ENCODE assay signal across 8 cellular contexts in the genomic region with DNA sequence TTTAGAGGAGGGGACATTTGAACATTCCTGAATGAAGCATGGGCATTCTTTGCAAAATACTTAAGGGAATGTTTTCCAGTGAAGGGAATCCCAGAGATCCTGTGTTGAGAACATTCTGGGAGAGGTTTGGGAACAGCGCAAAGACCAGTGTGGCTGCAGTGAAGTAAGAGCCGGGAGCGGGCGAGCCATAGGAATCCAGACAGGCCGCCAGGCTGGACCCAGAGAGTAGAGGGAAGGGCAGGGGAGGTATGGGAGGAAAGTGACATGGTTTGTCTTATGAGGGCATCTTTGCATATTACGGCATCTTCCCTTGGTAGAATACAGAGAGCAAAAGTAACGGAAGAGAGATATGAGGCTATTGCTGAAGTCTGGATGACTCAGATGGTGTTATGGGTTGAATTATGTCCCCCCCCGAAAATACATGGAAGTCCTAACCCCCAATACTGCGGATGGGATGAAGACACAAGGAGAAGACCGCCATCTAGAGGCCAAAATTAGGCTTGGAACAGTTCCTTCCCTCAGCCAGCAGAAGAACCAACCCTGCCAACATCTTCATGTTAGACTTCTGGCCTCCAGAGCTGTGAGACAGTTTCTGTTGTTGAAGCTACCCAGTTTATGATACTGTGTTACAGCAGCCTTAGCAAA.
DNase-seq lines count a peak whose midpoint lies in the region; ATAC-seq and FAIRE-seq lines count a peak whose summit lies in the region.

No MANE protein-coding gene starts in this region.

- H3K4me1 ChIP-seq in HUES48 (ENCODE audit: control insufficient read depth, insufficient read depth, low read length): peaks cover 38% of the 10 kb centered on the region
- peaks cover 19% of the 10 kb centered on the region for H3K4me1 ChIP-seq in SJCRH30

- H3K4me1 Mint-ChIP-seq in activated T-helper 17 cell treated with anti-CD3 and anti-CD28 coated beads, Interleukin-2, amount 50 U/mL, for 72 hours: peaks cover 14% of the 10 kb centered on the region

- peaks cover 4% of the 10 kb centered on the region for H3K27me3 Mint-ChIP-seq in activated T-helper 17 cell treated with anti-CD3 and anti-CD28 coated beads, Interleukin-2, amount 50 U/mL, for 72 hours

- peak; percentile 35 for ATAC-seq in activated T-helper 17 cell treated with anti-CD3 and anti-CD28 coated beads, Interleukin-2, amount 50 U/mL, for 72 hours (replicated peaks)
- no peak for ATAC-seq in GM19035 (IDR thresholded peaks at IDR 0.05; ENCODE audit: unreplicated experiment)

- no peak for FAIRE-seq in RCC 7860 (lab: Jason Lieb, UNC)

- H3K9ac ChIP-seq in HUES48 (ENCODE audit: low read depth, low read length): no peak overlapping the region

- H3K27me3 ChIP-seq in HUES48 (ENCODE audit: control insufficient read depth, insufficient read depth, low read length): no peaks in the 10 kb centered on the region
- H3K27me3 ChIP-seq in SJCRH30: no peaks in the 10 kb centered on the region

- peak overlapping the region; percentile 37 for H3K27ac ChIP-seq in HUES48 (ENCODE audit: low read depth, low read length)
- H3K27ac ChIP-seq in SJCRH30: no peak overlapping the region

- H3K27ac Mint-ChIP-seq in activated T-helper 17 cell treated with anti-CD3 and anti-CD28 coated beads, Interleukin-2, amount 50 U/mL, for 72 hours: peak overlapping the region; percentile 31

- no peaks in the 10 kb centered on the region for H3K9me3 ChIP-seq in HUES48 (ENCODE audit: control insufficient read depth, insufficient read depth, low read length)
- no peaks in the 10 kb centered on the region for H3K9me3 ChIP-seq in SJCRH30 (replicated peaks)

- no peak overlapping the region for H3K4me3 Mint-ChIP-seq in activated T-helper 17 cell treated with anti-CD3 and anti-CD28 coated beads, Interleukin-2, amount 50 U/mL, for 72 hours

- H3K4me3 ChIP-seq in HUES48 (ENCODE audit: low read depth, low read length) (no peak overlapping the region), SJCRH30 (no peak overlapping the region)

- H3K9me3 Mint-ChIP-seq in activated T-helper 17 cell treated with anti-CD3 and anti-CD28 coated beads, Interleukin-2, amount 50 U/mL, for 72 hours: no peaks in the 10 kb centered on the region

- H3K36me3 ChIP-seq in HUES48 (ENCODE audit: control insufficient read depth, insufficient read depth, low read length) (no peaks in the 10 kb centered on the region), SJCRH30 (no peaks in the 10 kb centered on the region)

- peak; percentile 63 for DNase-seq in ELF-1 (ENCODE audit: low read depth, low spot score)
- DNase-seq in kidney glomerular epithelial cell (lab: John Stamatoyannopoulos, UW): peak; percentile 6
- no peak for DNase-seq in NCI-H748 treated with DMSO at 0.1 percent for 48 hours (lab: John Stamatoyannopoulos, UW)
- no peak for DNase-seq in RCC 7860 (ENCODE audit: low spot score)
- DNase-seq in SJCRH30: no peak

- H3K36me3 Mint-ChIP-seq in activated T-helper 17 cell treated with anti-CD3 and anti-CD28 coated beads, Interleukin-2, amount 50 U/mL, for 72 hours (ENCODE audit: low read depth): no peaks in the 10 kb centered on the region

Comparison
In these comparisons a context has a peak if more than half of its experiments do, and no peak if none do; other contexts are left out.
1. DNase-seq: peak in ELF-1 (single experiment) and kidney glomerular epithelial cell (single experiment); none in NCI-H748 treated with DMSO at 0.1 percent for 48 hours (single experiment), RCC 7860 (single experiment) and SJCRH30 (0 of 2).